22 cellular contexts compared by ENCODE assay signal in the genomic region with DNA sequence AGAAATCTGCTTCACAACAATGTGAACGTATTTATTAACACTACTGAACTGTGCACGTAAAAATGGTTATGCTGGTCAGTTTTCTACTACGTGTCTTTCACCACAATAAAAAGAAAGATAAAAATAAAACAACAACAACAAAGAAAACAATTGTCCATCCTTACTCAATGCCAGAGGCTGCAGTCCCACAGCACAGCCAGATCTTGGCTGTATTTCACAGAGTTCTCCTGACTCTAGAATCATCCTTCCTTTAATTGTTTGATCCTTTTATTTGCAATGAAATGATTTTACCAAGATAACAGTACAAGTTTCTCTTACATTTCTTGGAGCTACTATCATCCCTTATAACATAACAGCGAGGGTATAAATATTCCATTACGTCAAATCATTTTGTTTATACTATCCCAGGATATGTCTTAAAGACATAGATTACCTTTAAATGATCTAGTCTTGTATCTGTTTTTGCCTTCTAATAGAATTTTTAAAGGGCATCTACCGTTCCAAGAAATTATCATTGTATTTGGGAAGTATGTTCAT.
DNase-seq lines count a peak whose midpoint lies in the region; ATAC-seq and TF ChIP-seq lines count a peak whose summit lies in the region.
"Had no signal": no experiment of that assay in that cellular context is flagged by ENCODE, and none has a peak within 500 bp of the region (broad histone marks: within the 10 kb centered on the region; RNA-seq: fewer than 3 reads in every experiment).

No MANE protein-coding gene starts in this region.

- intact Hi-C loops in IMR-90 (cut with micrococcal nuclease) (loop anchor here (5.0 kb wide), 2 partner anchors 78 to 427 kb away; no protein-coding TSS in a partner anchor), dorsolateral prefrontal cortex (cut with DNase I) (loop anchor here (5.0 to 10.0 kb wide), 3 partner anchors 53 to 262 kb away; no protein-coding TSS in a partner anchor)

- in situ Hi-C loops in IMR-90 (cut with MboI; ENCODE audit: low sequenced_read_pairs) = loop anchor here (5.0 to 25.0 kb wide), 3 partner anchors 168 to 427 kb away; no protein-coding TSS in a partner anchor

- H3K4me1 ChIP-seq in IMR-90 (ENCODE audit: control insufficient read depth, insufficient read depth, low read length) (peaks cover 15% of the 10 kb centered on the region), neuronal stem cell (ENCODE audit: control insufficient read depth in 2 of 2, insufficient read depth in 1 of 2, low read depth in 1 of 2, low read length in 2 of 2) (peaks cover 0 to 3% of the 10 kb centered on the region in 2 donors)

- H3K4me2 ChIP-seq in IMR-90 (ENCODE audit: low read depth, low read length) = peak overlapping the region; percentile 83
- H3K4me2 ChIP-seq in neuronal stem cell (ENCODE audit: insufficient read depth, low read length, poor library complexity, severe bottlenecking) = no peak overlapping the region
- H3K4me2 ChIP-seq: BLaER1 treated with 17β-estradiol and CSF1 and Interleukin-3, amounts not matched to agents 10 nM and 100 nM had no signal

- no peak overlapping the region for H3K4me3 ChIP-seq in IMR-90 (ENCODE audit: insufficient read depth, low read depth, low read length)
- peak overlapping the region in 15 of 59 donors; percentile 0 to 44 (median 8) for H3K4me3 ChIP-seq in dorsolateral prefrontal cortex
- H3K4me3 ChIP-seq in neuronal stem cell (ENCODE audit: low read length in 2 of 2) = no peak overlapping the region
- H3K4me3 ChIP-seq: BLaER1 treated with 17β-estradiol and CSF1 and Interleukin-3, amounts not matched to agents 10 nM and 100 nM; GM23248; K562; SJSA1 had no signal

- no peak overlapping the region for H2AK9ac ChIP-seq in IMR-90 (replicated peaks; ENCODE audit: low read depth, low read length, poor library complexity)

- H3K9me3 ChIP-seq in IMR-90 (ENCODE audit: control insufficient read depth, insufficient read depth, low read length) (no peaks in the 10 kb centered on the region), neuronal stem cell (replicated peaks in 1 of 2; ENCODE audit: control insufficient read depth in 2 of 2, insufficient read depth in 1 of 2, low read depth in 1 of 2, low read length in 2 of 2) (peaks cover 0 to 4% of the 10 kb centered on the region in 2 donors)
- H3K9me3 ChIP-seq: BLaER1 treated with 17β-estradiol and CSF1 and Interleukin-3, amounts not matched to agents 10 nM and 100 nM; SJSA1 had no signal

- H3K27me3 ChIP-seq in IMR-90 (ENCODE audit: control insufficient read depth, insufficient read depth, low read length) = no peaks in the 10 kb centered on the region
- H3K27me3 ChIP-seq in dorsolateral prefrontal cortex = no peaks in the 10 kb centered on the region
- H3K27me3 ChIP-seq in neuronal stem cell (ENCODE audit: control insufficient read depth in 3 of 3, insufficient read depth in 3 of 3, low read depth in 1 of 3, low read length in 3 of 3) = no peaks in the 10 kb centered on the region
- H3K27me3 ChIP-seq: BLaER1 treated with 17β-estradiol and CSF1 and Interleukin-3, amounts not matched to agents 10 nM and 100 nM; SJSA1 had no signal

- no TSS peak for BruUV-seq in IMR-90 (replicated peaks; lab: Mats Ljungman, UMichigan)

- peak; percentile 46 for ATAC-seq in IMR-90 (ENCODE audit: low read depth)
- ATAC-seq: HepG2, K562 had no signal

- no peaks in the 10 kb centered on the region for H4K20me1 ChIP-seq in IMR-90 (ENCODE audit: insufficient read depth, low read length)
- H4K20me1 ChIP-seq: BLaER1 treated with 17β-estradiol and CSF1 and Interleukin-3, amounts not matched to agents 10 nM and 100 nM had no signal

- H3K36me3 ChIP-seq in IMR-90 (ENCODE audit: control insufficient read depth, insufficient read depth, low read length) (no peaks in the 10 kb centered on the region), neuronal stem cell (replicated peaks in 1 of 2; ENCODE audit: control insufficient read depth in 2 of 2, insufficient read depth in 2 of 2, low read length in 2 of 2) (no peaks in the 10 kb centered on the region)
- H3K36me3 ChIP-seq: SJSA1 had no signal

- CTCF ChIA-PET in IMR-90 (lab: Yijun Ruan, JAX) = interaction anchor here (1.0 kb wide), 1 partner anchor 200 kb away, joined by 3 read pairs; no protein-coding TSS in a partner anchor

- H4K8ac ChIP-seq in IMR-90 (ENCODE audit: low read depth in 2 of 2, low read length in 2 of 2) = no peak overlapping the region; a peak in 1 of 4 replicates
- no peak overlapping the region for H4K8ac ChIP-seq in neuronal stem cell (ENCODE audit: low read depth, low read length)

- peak overlapping the region; percentile 81 for H4K5ac ChIP-seq in IMR-90 (ENCODE audit: low read depth, low read length)

- H3K79me1 ChIP-seq in IMR-90 (ENCODE audit: low read depth in 1 of 2, low read length in 2 of 2) = peaks cover 0 to 3% of the 10 kb centered on the region in 2 experiments; a peak in 1 of 4 replicates
- H3K79me1 ChIP-seq in neuronal stem cell (ENCODE audit: low read depth, low read length) = no peaks in the 10 kb centered on the region

- H3K14ac ChIP-seq in IMR-90 (replicated peaks; ENCODE audit: low read depth, low read length) (no peak overlapping the region), neuronal stem cell (ENCODE audit: low read length) (no peak overlapping the region)

- H2BK15ac ChIP-seq in IMR-90 (ENCODE audit: low read depth, low read length) = peak overlapping the region; percentile 85; the same call in 1 of the 3 replicates
- H2BK15ac ChIP-seq in neuronal stem cell (ENCODE audit: low read length) = no peak overlapping the region

- peak overlapping the region; percentile 12; the same call in 1 of the 2 replicates for H3K4ac ChIP-seq in IMR-90 (ENCODE audit: low read depth, low read length)
- no peak overlapping the region for H3K4ac ChIP-seq in neuronal stem cell (ENCODE audit: low read length)

- H2AFZ ChIP-seq in IMR-90 (replicated peaks; ENCODE audit: low read length, poor library complexity) (no peak overlapping the region), neuronal stem cell (ENCODE audit: low read length) (no peak overlapping the region)
- H2AFZ ChIP-seq: GM23248 had no signal

- H3K27ac ChIP-seq in IMR-90 (ENCODE audit: insufficient read depth, low read length) (peak overlapping the region; percentile 71; the same call in 1 of the 2 replicates), dorsolateral prefrontal cortex (peak overlapping the region in 58 of 59 donors; percentile 2 to 88 (median 73)), substantia nigra (ENCODE audit: low read depth, low read length, poor library complexity, severe bottlenecking) (peak overlapping the region; percentile 58), neuronal stem cell (replicated peaks; ENCODE audit: low read length) (no peak overlapping the region)
- H3K27ac ChIP-seq: BLaER1 treated with 17β-estradiol and CSF1 and Interleukin-3, amounts not matched to agents 10 nM and 100 nM; GM23248; SJSA1 had no signal

- POLR2A ChIA-PET in IMR-90 (lab: Charles Lee; ENCODE audit: unreplicated experiment) = no interaction called here

- dilution Hi-C loops in IMR-90 (cut with HindIII; ENCODE audit: low sequenced_read_pairs, unreplicated experiment) = no loop called here

- WGBS in IMR-90 (ENCODE audit: extremely low coverage in 2 of 2, insufficient read length in 1 of 2), 2 experiments = no CpG with 5 or more reads among the region's 6 CpGs
- no CpG with 5 or more reads among the region's 6 CpGs for WGBS in neuronal stem cell (ENCODE audit: extremely low coverage in 2 of 2, insufficient read length in 2 of 2, insufficient replicate concordance in 1 of 2), 2 donors

- TF ChIP-seq CTCF in IMR-90 (conservative IDR thresholded peaks at IDR 0.05; ENCODE audit: low read depth, low read length) (no peak), dorsolateral prefrontal cortex (IDR thresholded peaks at IDR 0.05 in 54 of 56, conservative IDR thresholded peaks at IDR 0.05 in 2 of 56; ENCODE audit: low read depth in 1 of 56, partially characterized antibody in 56 of 56) (peak in 4 of 56 donors; percentile 7 to 18 (median 14))

- TF ChIP-seq RAD21 in IMR-90 (IDR thresholded peaks at IDR 0.05; ENCODE audit: low read length) = no peak

- H2BK120ac ChIP-seq in IMR-90 (ENCODE audit: low read depth, low read length) (peak overlapping the region; percentile 13; the same call in 1 of the 2 replicates), neuronal stem cell (ENCODE audit: low read depth, low read length) (no peak overlapping the region)

- H2AK5ac ChIP-seq in IMR-90 (ENCODE audit: low read depth, low read length) = no peak overlapping the region
- H2AK5ac ChIP-seq in neuronal stem cell (ENCODE audit: low read depth, low read length) = no peak overlapping the region

- H2BK5ac ChIP-seq in IMR-90 (ENCODE audit: low read depth, low read length, poor library complexity, severe bottlenecking) = peak overlapping the region; percentile 25
- no peak overlapping the region for H2BK5ac ChIP-seq in neuronal stem cell (ENCODE audit: low read length)

- H2BK12ac ChIP-seq in neuronal stem cell (ENCODE audit: low read length) = no peak overlapping the region

- H3K9ac ChIP-seq in IMR-90 (ENCODE audit: low read depth, low read length) (no peak overlapping the region), neuronal stem cell (ENCODE audit: low read depth, low read length, poor library complexity) (no peak overlapping the region)
- H3K9ac ChIP-seq: BLaER1 treated with 17β-estradiol and CSF1 and Interleukin-3, amounts not matched to agents 10 nM and 100 nM; GM23248 had no signal

- H3K23ac ChIP-seq in IMR-90 (ENCODE audit: low read depth, low read length) (no peak overlapping the region), neuronal stem cell (ENCODE audit: low read depth, low read length, poor library complexity) (no peak overlapping the region)

- H3K18ac ChIP-seq in IMR-90 (ENCODE audit: low read depth, low read length) = peak overlapping the region; percentile 89
- no peak overlapping the region for H3K18ac ChIP-seq in neuronal stem cell (ENCODE audit: low read length)

- H4K91ac ChIP-seq in IMR-90 (ENCODE audit: insufficient read depth, low read depth, low read length) (peak overlapping the region; percentile 40; the same call in 1 of the 2 replicates), neuronal stem cell (ENCODE audit: low read depth, low read length, poor library complexity) (no peak overlapping the region)

- H2BK20ac ChIP-seq in IMR-90 (ENCODE audit: low read depth, low read length) = peak overlapping the region; percentile 51; the same call in 1 of the 2 replicates

- no peak overlapping the region for H3K56ac ChIP-seq in IMR-90 (ENCODE audit: extremely low read depth, insufficient read depth, low read length)

- peaks cover 4% of the 10 kb centered on the region for H3K9me1 ChIP-seq in IMR-90 (ENCODE audit: insufficient read depth, low read length)

- no peak for TF ChIP-seq POLR2A in IMR-90 (IDR thresholded peaks at IDR 0.05; ENCODE audit: low read depth, low read length)

- DNase-seq in IMR-90 (peak; percentile 81), dorsolateral prefrontal cortex (no peak), medulla oblongata (ENCODE audit: extremely low spot score) (peak; percentile 58), substantia nigra (lab: John Stamatoyannopoulos, UW) (peak in 1 of 49 donors; percentile 31), neuronal stem cell (ENCODE audit: low spot score) (no peak), DMS114 treated with DMSO at 0.1 percent for 48 hours (lab: John Stamatoyannopoulos, UW; ENCODE audit: unreplicated experiment) (no peak), Kasumi-1 (lab: John Stamatoyannopoulos, UW) (no peak)
- DNase-seq in central memory CD4-positive, alpha-beta T cell = no peak
- DNase-seq: AML-193; CD4-positive, alpha-beta T cell; DMS53; GM23248; H7; NCI-H1694; NCI-H2029 treated with DMSO at 0.1 percent for 48 hours; NCI-H526 treated with DMSO at 0.1 percent for 48 hours; Right ventricle myocardium superior; RPMI8226 had no signal

Comparison
In these comparisons a context has a peak if more than half of its experiments do, and no peak if none do; other contexts are left out.
1. DNase-seq: peak in IMR-90 (single experiment) and medulla oblongata (single experiment); none in dorsolateral prefrontal cortex (0 of 10), neuronal stem cell (single experiment), central memory CD4-positive, alpha-beta T cell (single experiment), DMS114 treated with DMSO at 0.1 percent for 48 hours (single experiment) and Kasumi-1 (0 of 2).